Comparison of ENCODE assay signal across 20 cellular contexts in the genomic region with DNA sequence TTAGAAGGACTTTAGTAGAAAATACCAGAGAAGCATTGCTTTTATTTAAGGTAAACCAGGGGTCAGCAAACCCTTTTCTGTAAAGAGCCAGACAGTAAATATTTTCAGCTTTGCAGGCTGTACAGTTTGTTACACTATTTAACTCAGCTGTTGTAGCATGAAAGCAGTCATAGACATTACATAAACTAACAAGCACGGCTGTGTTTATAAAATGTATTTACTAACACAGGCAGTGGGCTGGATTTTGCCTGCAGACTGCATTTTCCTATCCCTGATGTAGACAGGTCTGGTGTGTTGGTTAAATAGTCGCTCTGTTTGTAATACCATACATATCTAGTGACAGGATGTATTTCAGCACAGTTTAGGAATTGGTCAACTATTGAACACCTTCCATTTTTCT.
"Had no signal": no experiment of that assay in that cellular context is flagged by ENCODE, and none has a peak within 500 bp of the region (broad histone marks: within the 10 kb centered on the region; RNA-seq: fewer than 3 reads in every experiment).

No MANE protein-coding gene starts in this region.

- H3K4me1 ChIP-seq: prostate gland had no signal

- H3K27ac ChIP-seq: heart left ventricle, left ventricle myocardium inferior, pancreas, prostate gland, skin epidermis, spleen, suprapubic skin, thoracic aorta, tibial artery, upper lobe of right lung had no signal

- ATAC-seq: heart left ventricle; natural killer cell; right cardiac atrium; sciatic nerve; stimulated activated effector memory CD8-positive, alpha-beta T cell treated with anti-CD3 and anti-CD28 coated beads, Interleukin-12 subunit alpha, Interleukin-12 subunit beta, amount 100 ng/mL, for 72 hours; upper lobe of right lung had no signal

- H3K9me3 ChIP-seq: heart left ventricle, left ventricle myocardium inferior, pancreas, prostate gland, spleen, suprapubic skin, thoracic aorta, tibial artery, upper lobe of right lung had no signal

- DNase-seq: heart left ventricle; islet precursor cell; left ventricle myocardium inferior; naive B cell; natural killer cell; pancreas; retina; right cardiac atrium; spleen; stimulated activated CD4-positive, alpha-beta T cell treated with anti-CD3 and anti-CD28 coated beads, Interleukin-4, amount 100 ng/mL, for 24 hours; stimulated activated naive CD4-positive, alpha-beta T cell; tibial artery; trophoblast cell; upper lobe of right lung had no signal

- H3K36me3 ChIP-seq: heart left ventricle, left ventricle myocardium inferior, pancreas, prostate gland, spleen, suprapubic skin, thoracic aorta, tibial artery, upper lobe of right lung had no signal

- H3K4me3 ChIP-seq: heart left ventricle, left ventricle myocardium inferior, pancreas, prostate gland, skin epidermis, spleen, suprapubic skin, thoracic aorta, tibial artery, upper lobe of right lung had no signal

- H3K27me3 ChIP-seq: heart left ventricle, pancreas, spleen, suprapubic skin, tibial artery, upper lobe of right lung had no signal
